ENCODE assay signal across 8 cellular contexts in the genomic region with DNA sequence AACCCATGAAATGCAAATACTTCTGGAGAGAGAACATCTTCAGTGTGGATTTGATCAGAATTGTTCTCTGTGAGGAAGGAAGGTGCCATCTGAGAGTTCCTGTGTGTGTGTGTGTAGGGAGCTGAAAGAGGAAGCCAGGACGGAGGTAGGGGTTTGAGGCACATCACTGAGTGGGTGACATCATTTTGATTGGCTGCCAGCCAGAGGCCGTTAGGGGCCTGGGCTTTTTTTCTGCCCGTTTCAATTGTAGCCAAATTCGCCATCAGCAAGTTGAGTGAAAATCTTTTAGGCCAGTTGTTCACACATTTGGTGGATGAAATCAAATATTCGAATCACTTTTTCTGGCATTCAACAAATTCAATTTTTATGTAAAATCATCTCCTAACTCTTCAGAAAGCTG. TPM values are rescaled to one million over a fixed set of nuclear protein-coding genes. Genes with fewer than 3 reads are reported as not detected.
DNase-seq lines count a peak whose midpoint lies in the region; ATAC-seq, FAIRE-seq and TF ChIP-seq lines count a peak whose summit lies in the region.

No MANE protein-coding gene starts in this region.

- SMC1A ChIA-PET in GM12878 (lab: Charles Lee; ENCODE audit: uncharacterized antibody, unreplicated experiment) = interaction anchor here (1.4 kb wide), 1 partner anchor 45 kb away, joined by 4 read pairs; no protein-coding TSS in a partner anchor

- H3K27ac ChIP-seq in GM12878 (ENCODE audit: control insufficient read depth, insufficient read depth) (no peak overlapping the region), RWPE1 (no peak overlapping the region)

- H3K9me3 ChIP-seq in GM12878 (replicated peaks; ENCODE audit: control insufficient read depth, insufficient read depth, low read length) = peaks cover 4% of the 10 kb centered on the region; the same call in 1 of the 3 replicates

- in situ Hi-C loops in GM12878 (cut with MboI) = no loop called here

- H3K4me1 ChIP-seq in GM12878 (ENCODE audit: control insufficient read depth, insufficient read depth, low read length) = peaks cover 18% of the 10 kb centered on the region; the same call in 1 of the 2 replicates

- H3K4me2 ChIP-seq in GM12878 (ENCODE audit: control insufficient read depth, insufficient read depth) = peak overlapping the region; percentile 44

- intact Hi-C loops in GM12878 (cut with micrococcal nuclease; ENCODE audit: unreplicated experiment) = no loop called here

- no peaks in the 10 kb centered on the region for H3K4me1 Mint-ChIP-seq in activated CD4-positive, alpha-beta memory T cell treated with anti-CD3 and anti-CD28 coated beads, Interleukin-2, amount 10 ng/mL, durations not matched to agents 7 days and 5 days

- TF ChIP-seq RAD21 in GM12878 (IDR thresholded peaks at IDR 0.05; ENCODE audit: insufficient read depth, low read depth, low read length) = no peak

- no peak overlapping the region for H3K27ac Mint-ChIP-seq in activated CD4-positive, alpha-beta memory T cell treated with anti-CD3 and anti-CD28 coated beads, Interleukin-2, amount 10 ng/mL, durations not matched to agents 7 days and 5 days

- H2AFZ ChIP-seq in GM12878 (ENCODE audit: control insufficient read depth, low read depth, low read length) = peak overlapping the region; percentile 19; the same call in 1 of the 2 replicates

- no peak for TF ChIP-seq CTCF in GM12878 (IDR thresholded peaks at IDR 0.05 in 2 of 3, conservative IDR thresholded peaks at IDR 0.05 in 1 of 3; ENCODE audit: control insufficient read depth in 2 of 3, extremely low read depth in 1 of 3, insufficient read depth in 1 of 3, low read depth in 3 of 3, low read length in 3 of 3)
- TF ChIP-seq CTCF in RWPE1 (conservative IDR thresholded peaks at IDR 0.05; ENCODE audit: low read depth) = no peak

- no peaks in the 10 kb centered on the region for H3K79me2 ChIP-seq in GM12878 (ENCODE audit: control insufficient read depth, insufficient read depth, low read length)

- CTCF ChIA-PET in GM12878 (lab: Yijun Ruan, JAX) = no interaction called here
- CTCF ChIA-PET in RWPE1 (lab: Yijun Ruan, JAX) = interaction anchor here (0.7 kb wide), 1 partner anchor 889 kb away, joined by 3 read pairs; no protein-coding TSS in a partner anchor
- CTCF ChIA-PET in activated CD4-positive, alpha-beta memory T cell treated with anti-CD3 and anti-CD28 coated beads, Interleukin-2, amount 10 ng/mL, durations not matched to agents 7 days and 5 days (lab: Charles Lee) = no interaction called here

- TF ChIP-seq POLR2A in GM12878 (IDR thresholded peaks at IDR 0.05; ENCODE audit: low read depth, low read length) = no peak

- no peaks in the 10 kb centered on the region for H3K36me3 ChIP-seq in GM12878 (ENCODE audit: control insufficient read depth in 2 of 2, insufficient read depth in 2 of 2, low read length in 1 of 2)

- H3K9ac ChIP-seq in GM12878 (ENCODE audit: control insufficient read depth, insufficient read depth, low read length) = no peak overlapping the region

- peak; percentile 48 for DNase-seq in NCI-H2107 treated with DMSO at 0.1 percent for 48 hours (lab: John Stamatoyannopoulos, UW; ENCODE audit: unreplicated experiment)
- peak; percentile 45 for DNase-seq in GM12878 (ENCODE audit: low read depth, low spot score)
- no peak for DNase-seq in RWPE1 (ENCODE audit: low spot score)
- DNase-seq in amniotic stem cell (lab: John Stamatoyannopoulos, UW) = no peak
- DNase-seq in activated CD4-positive, alpha-beta memory T cell treated with anti-CD3 and anti-CD28 coated beads, Interleukin-2, amount 10 ng/mL, durations not matched to agents 7 days and 5 days = no peak
- DNase-seq in stimulated activated CD4-positive, alpha-beta T cell treated with anti-CD3 and anti-CD28 coated beads, Interleukin-4, amount 100 ng/mL, for 1 hour = no peak

- H3K4me3 Mint-ChIP-seq in activated CD4-positive, alpha-beta memory T cell treated with anti-CD3 and anti-CD28 coated beads, Interleukin-2, amount 10 ng/mL, durations not matched to agents 7 days and 5 days = no peak overlapping the region

- H3K9me3 Mint-ChIP-seq in activated CD4-positive, alpha-beta memory T cell treated with anti-CD3 and anti-CD28 coated beads, Interleukin-2, amount 10 ng/mL, durations not matched to agents 7 days and 5 days = no peaks in the 10 kb centered on the region

- RAD21 ChIA-PET in GM12878 (lab: Charles Lee; ENCODE audit: unreplicated experiment) = no interaction called here

- H3K4me3 ChIP-seq in GM12878 = no peak overlapping the region

- H3K27me3 Mint-ChIP-seq in activated CD4-positive, alpha-beta memory T cell treated with anti-CD3 and anti-CD28 coated beads, Interleukin-2, amount 10 ng/mL, durations not matched to agents 7 days and 5 days = peaks cover 37% of the 10 kb centered on the region

- WGBS in GM12878 (ENCODE audit: insufficient coverage, insufficient replicate concordance, low lambda C conversion rate, missing lambda C conversion rate) = 0% methylated on average over 5 of the region's 5 CpGs

- POLR2A ChIA-PET in GM12878 (lab: Charles Lee) (no interaction called here), RWPE1 (lab: Yijun Ruan, JAX; ENCODE audit: low non-redundant PET) (no interaction called here)
- POLR2A ChIA-PET in activated CD4-positive, alpha-beta memory T cell treated with anti-CD3 and anti-CD28 coated beads, Interleukin-2, amount 10 ng/mL, durations not matched to agents 7 days and 5 days (lab: Charles Lee) = no interaction called here

- FAIRE-seq in GM12878 (lab: Jason Lieb, UNC) = peak; percentile 91

- peaks cover 4% of the 10 kb centered on the region for H3K36me3 Mint-ChIP-seq in activated CD4-positive, alpha-beta memory T cell treated with anti-CD3 and anti-CD28 coated beads, Interleukin-2, amount 10 ng/mL, durations not matched to agents 7 days and 5 days (ENCODE audit: low read depth)

- TF ChIP-seq EP300 in GM12878 (IDR thresholded peaks at IDR 0.05; ENCODE audit: borderline replicate concordance in 1 of 2, control insufficient read depth in 1 of 2, low read depth in 2 of 2, low read length in 2 of 2) = no peak

- no peaks in the 10 kb centered on the region for H4K20me1 ChIP-seq in GM12878 (ENCODE audit: control insufficient read depth, insufficient read depth)

- ATAC-seq in GM18511 (IDR thresholded peaks at IDR 0.05; ENCODE audit: unreplicated experiment) = peak; percentile 94
- peak; percentile 73 for ATAC-seq in HG02981 (IDR thresholded peaks at IDR 0.05; ENCODE audit: unreplicated experiment)
- ATAC-seq in GM12878 = peak; percentile 96

- no TSS peak for BruUV-seq in GM12878 (replicated peaks; lab: Mats Ljungman, UMichigan)

- no peaks in the 10 kb centered on the region for H3K27me3 ChIP-seq in GM12878 (replicated peaks in 1 of 2; ENCODE audit: control insufficient read depth in 2 of 2, insufficient read depth in 2 of 2, low read length in 1 of 2)

TF ChIP-seq in GM12878, 131 proteins besides CTCF, POLR2A, EP300 and RAD21 (continues in another document):
- TF ChIP-seq RCOR1 (conservative IDR thresholded peaks at IDR 0.05; ENCODE audit: low read depth, low read length) (no peak), IKZF1 (conservative IDR thresholded peaks at IDR 0.05) (0 out of 2 replicates have a peak, but pooled peaks have one; percentile 20), SPI1 (IDR thresholded peaks at IDR 0.05; ENCODE audit: borderline replicate concordance, insufficient read depth, low read depth, low read length) (peak; percentile 80; the same call in 1 of the 2 replicates), JUNB (IDR thresholded peaks at IDR 0.05) (peak; percentile 49), NBN (IDR thresholded peaks at IDR 0.05) (no peak), BACH1 (IDR thresholded peaks at IDR 0.05; ENCODE audit: borderline replicate concordance) (no peak), MYC (IDR thresholded peaks at IDR 0.05; ENCODE audit: insufficient read depth, insufficient read length, insufficient replicate concordance, low read length, severe bottlenecking) (no peak)

RNA-seq across cellular contexts. Expression of a gene that starts 48.9 kb away (rescaled TPM):
- total RNA-seq in GM12878 (2013; cell fraction: nucleolus; rRNA removed) = 26.6 and 33.4 TPM in 2 replicates
- total RNA-seq in GM12878 (2014; rRNA removed) = 45.6 and 56.0 TPM in 2 replicates
- 50.8 and 55.4 TPM in 2 replicates for total RNA-seq in GM12878 (2014; rRNA removed; fragmentation: Illumina TruSeq; extraction: Trizol)
- 58.3 and 61.4 TPM in 2 replicates for total RNA-seq in GM12878 (2021)
- 23.5 TPM for polyA plus RNA-seq in GM12878 (2011; ENCODE audit: low read depth)
- 56.9 and 76.0 TPM in 2 replicates for polyA plus RNA-seq in GM12878 (2011; rRNA removed)
- polyA plus RNA-seq in GM12878 (2011; cell fraction: cytosol; rRNA removed) = 31.8 and 39.5 TPM in 2 replicates
- 11.6 and 16.5 TPM in 2 replicates for polyA plus RNA-seq in GM12878 (2011; cell fraction: nucleus; rRNA removed)
- polyA plus RNA-seq in GM12878 (2012) = 28.1 and 34.0 TPM in 2 replicates
- 50.5 and 56.7 TPM in 2 replicates for polyA plus RNA-seq in GM12878 (2014; fragmentation: Illumina TruSeq; extraction: Trizol)
- polyA plus RNA-seq in GM12878 (2014; fragmentation: Nextera tagmentation; extraction: Ambion mirVana) = 100 to 1,000 TPM in 1 of 2 experiments, 10 to 100 TPM in 1; 67.5 to 102 TPM
- polyA plus RNA-seq in GM12878 (2014; rRNA removed) = 43.2 and 55.1 TPM in 2 replicates
- polyA plus RNA-seq in GM12878 (2016; fragmentation: Nextera tagmentation; extraction: Ambion mirVana) = 100 to 1,000 TPM in 1 of 2 experiments, 10 to 100 TPM in 1; 98.3 to 102 TPM
- 30.9 and 33.1 TPM in 2 replicates for polyA minus RNA-seq in GM12878 (2011; rRNA and poly(A)+ RNA removed)
- polyA minus RNA-seq in GM12878 (2011; cell fraction: cytosol; rRNA and poly(A)+ RNA removed) = 16.4 and 28.1 TPM in 2 replicates
- polyA minus RNA-seq in GM12878 (2011; cell fraction: nucleus; rRNA and poly(A)+ RNA removed) = 21.3 and 40.7 TPM in 2 replicates
- total RNA-seq in activated CD4-positive, alpha-beta memory T cell treated with anti-CD3 and anti-CD28 coated beads, Interleukin-2, amount 10 ng/mL, durations not matched to agents 7 days and 5 days = 10 to 100 TPM; 52.7 to 56.7 TPM

Comparison
In these comparisons a context has a peak if more than half of its experiments do, and no peak if none do; other contexts are left out.
1. DNase-seq: peak in NCI-H2107 treated with DMSO at 0.1 percent for 48 hours (single experiment) and GM12878 (single experiment); none in RWPE1 (single experiment), amniotic stem cell (single experiment), activated CD4-positive, alpha-beta memory T cell treated with anti-CD3 and anti-CD28 coated beads, Interleukin-2, amount 10 ng/mL, durations not matched to agents 7 days and 5 days (single experiment) and stimulated activated CD4-positive, alpha-beta T cell treated with anti-CD3 and anti-CD28 coated beads, Interleukin-4, amount 100 ng/mL, for 1 hour (single experiment).
2. Peak in every context shown above with its lines, with median percentiles within 50 percentile points of each other: ATAC-seq.